ENCODE assay signal across 9 cellular contexts in genomic region chr11:132064987-132065620, GRCh38.
A peak's percentile ranks its signal among the peaks of the same experiment; 100 is the strongest.
DNase-seq lines count a peak whose midpoint lies in the region; ATAC-seq, FAIRE-seq and TF ChIP-seq lines count a peak whose summit lies in the region.
"Had no signal": no experiment of that assay in that cellular context is flagged by ENCODE, and none has a peak within 500 bp of the region (broad histone marks: within the 10 kb centered on the region; RNA-seq: fewer than 3 reads in every experiment).

No MANE protein-coding gene starts in this region.

- in situ Hi-C loops in ACHN (cut with HindIII; ENCODE audit: low pct_ligation_motif_present, low pct_unique_long_range_greater_than_20kb, low sequenced_read_pairs), result no loop called here

- H3K27me3 ChIP-seq in adipocyte (replicated peaks; ENCODE audit: control insufficient read depth, insufficient read depth, low read length), result no peaks in the 10 kb centered on the region
- H3K27me3 ChIP-seq in upper lobe of left lung, result no peaks in the 10 kb centered on the region

- no peak for FAIRE-seq in HTR-8/SVneo (lab: Jason Lieb, UNC)

- peak; percentile 52 to 68 for ATAC-seq in upper lobe of left lung (ENCODE audit: low FRiP score in 2 of 2)

- H3K4me1 Mint-ChIP-seq in activated T-cell treated with anti-CD3 and anti-CD28 coated beads, Interleukin-2, amount 50 U/mL, for 24 hours (ENCODE audit: low read depth), result no peaks in the 10 kb centered on the region

- DNase-seq in HTR-8/SVneo (ENCODE audit: insufficient read length, low spot score), result peak; percentile 40
- DNase-seq in adipocyte (ENCODE audit: low read depth), result peak; percentile 98
- peak; percentile 75 for DNase-seq in hepatic stellate cell (ENCODE audit: low spot score)
- no peak for DNase-seq in upper lobe of left lung
- DNase-seq in ecto neural progenitor cell (ENCODE audit: low spot score), result no peak
- no peak for DNase-seq in ACHN
- DNase-seq in activated T-cell treated with anti-CD3 and anti-CD28 coated beads, Interleukin-2, amount 50 U/mL, for 24 hours, result no peak
- DNase-seq: central memory CD4-positive, alpha-beta T cell; NCI-H1417 had no signal

- no peak overlapping the region for H3K4me3 Mint-ChIP-seq in activated T-cell treated with anti-CD3 and anti-CD28 coated beads, Interleukin-2, amount 50 U/mL, for 24 hours

- H3K9ac ChIP-seq in adipocyte (ENCODE audit: low read length), result no peak overlapping the region

- TF ChIP-seq CTCF in upper lobe of left lung (IDR thresholded peaks at IDR 0.05), result no peak

- no peaks in the 10 kb centered on the region for H3K36me3 Mint-ChIP-seq in activated T-cell treated with anti-CD3 and anti-CD28 coated beads, Interleukin-2, amount 50 U/mL, for 24 hours (ENCODE audit: low read depth)

- H3K4me3 ChIP-seq in adipocyte (ENCODE audit: low read length) (peak overlapping the region; percentile 31), upper lobe of left lung (no peak overlapping the region)

- no peak for TF ChIP-seq POLR2A in upper lobe of left lung (IDR thresholded peaks at IDR 0.05)

- no peak for TF ChIP-seq EP300 in upper lobe of left lung (IDR thresholded peaks at IDR 0.05)

- peaks cover 7% of the 10 kb centered on the region for H3K9me3 Mint-ChIP-seq in activated T-cell treated with anti-CD3 and anti-CD28 coated beads, Interleukin-2, amount 50 U/mL, for 24 hours

- H3K4me1 ChIP-seq in adipocyte (ENCODE audit: control insufficient read depth, insufficient read depth, low read length) (peaks cover 16% of the 10 kb centered on the region), upper lobe of left lung (no peaks in the 10 kb centered on the region)

- H3K9me3 ChIP-seq in adipocyte (ENCODE audit: control insufficient read depth, low read length) (peaks cover 9% of the 10 kb centered on the region), upper lobe of left lung (peaks cover 0 to 4% (median 0%) of the 10 kb centered on the region in 4 donors)

- H3K27ac ChIP-seq in upper lobe of left lung, result no peak overlapping the region

- no peaks in the 10 kb centered on the region for H3K27me3 Mint-ChIP-seq in activated T-cell treated with anti-CD3 and anti-CD28 coated beads, Interleukin-2, amount 50 U/mL, for 24 hours

- H3K36me3 ChIP-seq in adipocyte (ENCODE audit: control insufficient read depth, insufficient read depth, low read length, severe bottlenecking) (no peaks in the 10 kb centered on the region), upper lobe of left lung (no peaks in the 10 kb centered on the region)

- no peak overlapping the region for H3K27ac Mint-ChIP-seq in activated T-cell treated with anti-CD3 and anti-CD28 coated beads, Interleukin-2, amount 50 U/mL, for 24 hours

- WGBS in upper lobe of left lung, 2 donors, result 29 to 41% methylated on average over 4 of the region's 4 CpGs

Comparison
In these comparisons a context has a peak if more than half of its experiments do, and no peak if none do; other contexts are left out.
1. DNase-seq: peak in HTR-8/SVneo (single experiment), adipocyte (single experiment) and hepatic stellate cell (single experiment); none in upper lobe of left lung (0 of 2), ecto neural progenitor cell (single experiment), ACHN (single experiment) and activated T-cell treated with anti-CD3 and anti-CD28 coated beads, Interleukin-2, amount 50 U/mL, for 24 hours (single experiment).